ENCODE assay signal across 10 cellular contexts in the genomic region with DNA sequence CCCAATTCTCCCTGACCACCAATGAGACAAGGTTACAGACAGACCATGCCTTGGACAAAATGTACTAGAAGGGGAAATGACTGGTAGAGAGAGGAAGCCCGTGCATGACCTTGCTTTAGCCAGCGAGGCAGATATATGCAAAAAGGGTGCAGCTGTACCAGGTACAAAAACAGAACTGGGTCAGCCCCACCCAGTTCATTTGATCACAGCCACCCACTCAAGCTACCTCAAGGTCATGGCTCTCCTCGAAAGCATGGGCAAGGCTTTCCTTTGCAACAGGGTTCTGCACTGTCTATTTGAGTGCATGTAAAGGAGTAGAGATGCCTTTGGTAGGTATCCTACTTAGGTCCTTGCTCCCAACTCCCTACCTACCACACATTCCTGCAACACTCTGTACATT. TPM values are rescaled to one million over a fixed set of nuclear protein-coding genes. Genes with fewer than 3 reads are reported as not detected.
DNase-seq lines count a peak whose midpoint lies in the region; ATAC-seq lines count a peak whose summit lies in the region.
"Had no signal": no experiment of that assay in that cellular context is flagged by ENCODE, and none has a peak within 500 bp of the region (broad histone marks: within the 10 kb centered on the region; RNA-seq: fewer than 3 reads in every experiment).

No MANE protein-coding gene starts in this region.

- peak overlapping the region; percentile 23 to 52 (median 33); a peak in 18 of 22 replicates for H3K4me2 ChIP-seq in BLaER1 treated with 17β-estradiol and CSF1 and Interleukin-3, amounts not matched to agents 10 nM and 100 nM

- DNase-seq in cerebellar cortex (ENCODE audit: low spot score): no peak
- DNase-seq in stimulated activated CD4-positive, alpha-beta T cell treated with anti-CD3 and anti-CD28 coated beads, Interleukin-4, amount 100 ng/mL, for 1 hour: no peak
- no peak for DNase-seq in AML-193 (lab: John Stamatoyannopoulos, UW)
- no peak for DNase-seq in midbrain (lab: John Stamatoyannopoulos, UW)
- DNase-seq: thyroid gland had no signal

- no peaks in the 10 kb centered on the region for H3K27me3 ChIP-seq in BLaER1 treated with 17β-estradiol and CSF1 and Interleukin-3, amounts not matched to agents 10 nM and 100 nM
- H3K27me3 ChIP-seq: thyroid gland had no signal

- H3K9ac ChIP-seq in BLaER1 treated with 17β-estradiol and CSF1 and Interleukin-3, amounts not matched to agents 10 nM and 100 nM: no peak overlapping the region

- peaks cover 0 to 83% (median 36%) of the 10 kb centered on the region in 11 experiments; a peak in 12 of 22 replicates for H3K36me3 ChIP-seq in BLaER1 treated with 17β-estradiol and CSF1 and Interleukin-3, amounts not matched to agents 10 nM and 100 nM
- H3K36me3 ChIP-seq: thyroid gland had no signal

- ATAC-seq in GM19463 (IDR thresholded peaks at IDR 0.05; ENCODE audit: unreplicated experiment) (peak; percentile 74), HG03342 (IDR thresholded peaks at IDR 0.05; ENCODE audit: unreplicated experiment) (peak; percentile 67), esophagus mucosa (peak; percentile 80)

- peaks cover 0 to 38% (median 0%) of the 10 kb centered on the region in 11 experiments; a peak in 4 of 22 replicates for H4K20me1 ChIP-seq in BLaER1 treated with 17β-estradiol and CSF1 and Interleukin-3, amounts not matched to agents 10 nM and 100 nM

- no peak overlapping the region for H3K4me3 ChIP-seq in BLaER1 treated with 17β-estradiol and CSF1 and Interleukin-3, amounts not matched to agents 10 nM and 100 nM
- H3K4me3 ChIP-seq: skin epidermis, thyroid gland had no signal

- no peaks in the 10 kb centered on the region for H3K9me3 ChIP-seq in BLaER1 treated with 17β-estradiol and CSF1 and Interleukin-3, amounts not matched to agents 10 nM and 100 nM (replicated peaks in 1 of 11)
- H3K9me3 ChIP-seq: thyroid gland had no signal

- H3K4me1 ChIP-seq in BLaER1 treated with 17β-estradiol and CSF1 and Interleukin-3, amounts not matched to agents 10 nM and 100 nM: peaks cover 9 to 16% (median 12%) of the 10 kb centered on the region in 10 experiments; a peak in 17 of 20 replicates

- H3K27ac ChIP-seq in BLaER1 treated with 17β-estradiol and CSF1 and Interleukin-3, amounts not matched to agents 10 nM and 100 nM: no peak overlapping the region
- H3K27ac ChIP-seq: skin epidermis, thyroid gland had no signal

RNA-seq across cellular contexts. Expression of a gene that starts 33.3 kb away (rescaled TPM):
- total RNA-seq in esophagus mucosa: 12.0 TPM
